8 cellular contexts compared by ENCODE assay signal in the genomic region with DNA sequence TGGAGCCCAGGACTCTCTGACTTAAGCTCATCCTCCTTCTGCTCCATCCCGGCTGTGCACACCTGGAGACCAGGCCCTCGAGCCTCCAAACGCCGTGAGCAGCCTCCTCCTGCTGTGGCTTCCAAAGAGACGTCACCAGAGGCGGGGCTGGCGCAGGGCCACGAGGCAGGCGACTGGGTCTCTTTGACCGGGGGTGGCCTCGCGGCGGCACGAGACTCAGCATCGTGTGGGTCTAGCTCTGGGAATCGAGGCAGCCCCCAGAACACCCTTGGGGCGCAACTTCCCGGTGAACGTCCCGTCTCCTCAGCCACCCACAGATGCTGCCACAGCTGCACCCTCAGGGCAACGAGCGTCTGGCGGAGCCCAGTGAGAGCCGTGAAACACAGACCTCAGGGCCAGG. TPM values are rescaled to one million over a fixed set of nuclear protein-coding genes. Genes with fewer than 3 reads are reported as not detected.
DNase-seq lines count a peak whose midpoint lies in the region; ATAC-seq, FAIRE-seq and TF ChIP-seq lines count a peak whose summit lies in the region.

No MANE protein-coding gene starts in this region.

- H3K27me3 ChIP-seq in endothelial cell of umbilical vein (ENCODE audit: control insufficient read depth in 2 of 2, insufficient read depth in 2 of 2, low read length in 2 of 2) = no peaks in the 10 kb centered on the region
- H3K27me3 ChIP-seq in rectal smooth muscle tissue (ENCODE audit: control insufficient read depth, insufficient read depth, low read length) = no peaks in the 10 kb centered on the region

- H3K36me3 ChIP-seq in endothelial cell of umbilical vein (ENCODE audit: control insufficient read depth in 2 of 2, extremely low read depth in 1 of 2, insufficient read depth in 2 of 2, low read length in 2 of 2) (peaks cover 0 to 9% of the 10 kb centered on the region in 2 experiments), rectal smooth muscle tissue (ENCODE audit: control insufficient read depth, insufficient read depth, low read length) (peaks cover 2% of the 10 kb centered on the region)

- intact Hi-C loops in endothelial cell of umbilical vein (cut with micrococcal nuclease) = loop anchor here (1.0 to 2.0 kb wide), 2 partner anchors 117 to 158 kb away; no protein-coding TSS in a partner anchor

- H3K27ac ChIP-seq in endothelial cell of umbilical vein (ENCODE audit: insufficient read depth, low read depth, low read length) (peak overlapping the region; percentile 44), rectal smooth muscle tissue (ENCODE audit: low read depth, low read length) (peak overlapping the region; percentile 28)

- no peaks in the 10 kb centered on the region for H4K20me1 ChIP-seq in endothelial cell of umbilical vein (replicated peaks; ENCODE audit: control insufficient read depth, extremely low read depth, insufficient read depth, low read length)

- POLR2A ChIA-PET in endothelial cell of umbilical vein (lab: Charles Lee) = no interaction called here

- no peak for TF ChIP-seq CTCF in endothelial cell of umbilical vein (IDR thresholded peaks at IDR 0.05; ENCODE audit: extremely low read depth in 1 of 2, insufficient read depth in 1 of 2, low read depth in 1 of 2, low read length in 2 of 2)

- H3K9ac ChIP-seq in endothelial cell of umbilical vein (replicated peaks; ENCODE audit: extremely low read depth, insufficient read depth, low read length) (no peak overlapping the region), rectal smooth muscle tissue (ENCODE audit: low read length) (no peak overlapping the region)

- no peaks in the 10 kb centered on the region for H3K9me1 ChIP-seq in endothelial cell of umbilical vein (replicated peaks; ENCODE audit: control insufficient read depth, extremely low read depth, insufficient read depth, low read length)

- FAIRE-seq in endothelial cell of umbilical vein (lab: Jason Lieb, UNC) = no peak

- H3K79me2 ChIP-seq in endothelial cell of umbilical vein (ENCODE audit: control insufficient read depth, insufficient read depth, low read length) = peaks cover 93% of the 10 kb centered on the region

- ATAC-seq in SK-N-SH treated with all-trans-retinoic acid at 6 μM for 48 hours (no peak), HG02642 (IDR thresholded peaks at IDR 0.05; ENCODE audit: poor library complexity, unreplicated experiment) (no peak), GM19452 (IDR thresholded peaks at IDR 0.05; ENCODE audit: unreplicated experiment) (no peak)

- no peak overlapping the region for H3K4me2 ChIP-seq in endothelial cell of umbilical vein (ENCODE audit: insufficient read depth, low read length)

- dilution Hi-C loops in endothelial cell of umbilical vein (cut with MboI; ENCODE audit: extremely low pct_ligation_motif_present, low sequenced_read_pairs) = loop anchor here (10.0 kb wide), 1 partner anchor 55 kb away; no protein-coding TSS in a partner anchor

- no peaks in the 10 kb centered on the region for H3K9me3 ChIP-seq in endothelial cell of umbilical vein (replicated peaks; ENCODE audit: control insufficient read depth, insufficient read depth, low read length)

- TF ChIP-seq POLR2A in endothelial cell of umbilical vein (IDR thresholded peaks at IDR 0.05; ENCODE audit: low read depth, low read length) = no peak

- CTCF ChIA-PET in endothelial cell of umbilical vein (lab: Charles Lee) = interaction anchor here (1.1 to 2.5 kb wide), 2 partner anchors 41 to 44 kb away, joined by 4 to 9 read pairs; no protein-coding TSS in a partner anchor

- H3K4me1 ChIP-seq in endothelial cell of umbilical vein (ENCODE audit: control insufficient read depth, extremely low read depth, insufficient read depth, low read length) (peaks cover 33% of the 10 kb centered on the region), rectal smooth muscle tissue (ENCODE audit: control insufficient read depth, insufficient read depth, low read length) (peaks cover 15% of the 10 kb centered on the region)

- H3K4me3 ChIP-seq in endothelial cell of umbilical vein (replicated peaks in 1 of 3; ENCODE audit: insufficient read depth in 1 of 3, low read depth in 1 of 3, low read length in 3 of 3) (no peak overlapping the region), rectal smooth muscle tissue (ENCODE audit: low read length) (no peak overlapping the region)

- no peak overlapping the region for H2AFZ ChIP-seq in endothelial cell of umbilical vein (ENCODE audit: low read depth, low read length)

- DNase-seq in EL = peak; percentile 30
- DNase-seq in endothelial cell of umbilical vein (ENCODE audit: low read depth, low spot score) = no peak
- no peak for DNase-seq in germinal center (ENCODE audit: low spot score)
- no peak for DNase-seq in hepatic stellate cell (ENCODE audit: low spot score)

- BruUV-seq in endothelial cell of umbilical vein (replicated peaks; lab: Mats Ljungman, UMichigan) = no TSS peak

TF ChIP-seq in SK-N-SH treated with all-trans-retinoic acid at 6 μM for 48 hours, 23 proteins besides CTCF, POLR2A, EP300 and RAD21:
- TF ChIP-seq CSDC2 (CRISPR knock-in tag; IDR thresholded peaks at IDR 0.05) (no peak), TSHZ2 (CRISPR knock-in tag; IDR thresholded peaks at IDR 0.05) (peak; percentile 30; the same call in 1 of the 2 replicates)
TF ChIP-seq in SK-N-SH treated with all-trans-retinoic acid at 6 μM for 48 hours: peak in this region for 1.

TF ChIP-seq in endothelial cell of umbilical vein, 7 proteins besides CTCF, POLR2A, EP300 and RAD21:
- no peak for TF ChIP-seq JUN (IDR thresholded peaks at IDR 0.05; ENCODE audit: borderline replicate concordance, insufficient read depth, insufficient read length, low read depth)
- TF ChIP-seq GATA2 (IDR thresholded peaks at IDR 0.05; ENCODE audit: insufficient read depth, insufficient read length, low read depth, low read length) = no peak
- no peak for TF ChIP-seq MAX (IDR thresholded peaks at IDR 0.05; ENCODE audit: insufficient read depth, insufficient read length)
- no peak for TF ChIP-seq POLR2AphosphoS5 (IDR thresholded peaks at IDR 0.05; ENCODE audit: insufficient read depth, low read depth, low read length)
- TF ChIP-seq MYC (IDR thresholded peaks at IDR 0.05; ENCODE audit: low read depth, low read length) = no peak
- no peak for TF ChIP-seq FOS (IDR thresholded peaks at IDR 0.05; ENCODE audit: borderline replicate concordance, insufficient read depth, low read length)
- TF ChIP-seq EZH2 (IDR thresholded peaks at IDR 0.05; ENCODE audit: borderline replicate concordance, low read depth, low read length, severe bottlenecking) = no peak

RNA-seq across cellular contexts. Expression of gene RASA3, which starts 22.8 kb away (rescaled TPM):
- total RNA-seq in endothelial cell of umbilical vein = 51.2 and 53.8 TPM in 2 replicates
- polyA plus RNA-seq in endothelial cell of umbilical vein = 22.5 and 26.5 TPM in 2 replicates
- polyA plus RNA-seq in endothelial cell of umbilical vein (2011; cell fraction: cytosol; rRNA removed) = 35.6 and 36.3 TPM in 2 replicates
- 51.2 and 56.7 TPM in 2 replicates for polyA plus RNA-seq in endothelial cell of umbilical vein (2011; cell fraction: nucleus; rRNA removed)
- polyA plus RNA-seq in endothelial cell of umbilical vein (2012) = 41.1 and 42.8 TPM in 2 replicates
- polyA minus RNA-seq in endothelial cell of umbilical vein = 34.5 and 39.0 TPM in 2 replicates
- polyA minus RNA-seq in endothelial cell of umbilical vein (2011; cell fraction: cytosol; rRNA and poly(A)+ RNA removed) = 5.5 TPM
- polyA minus RNA-seq in endothelial cell of umbilical vein (2011; cell fraction: nucleus; rRNA and poly(A)+ RNA removed) = 20.8 and 28.6 TPM in 2 replicates
